Comparison of ENCODE assay signal across 26 cellular contexts in genomic region chr6:18412644-18413043, GRCh38. TPM values are rescaled to one million over a fixed set of nuclear protein-coding genes. Genes with fewer than 3 reads are reported as not detected.
DNase-seq lines count a peak whose midpoint lies in the region; ATAC-seq and TF ChIP-seq lines count a peak whose summit lies in the region.
"Had no signal": no experiment of that assay in that cellular context is flagged by ENCODE, and none has a peak within 500 bp of the region (broad histone marks: within the 10 kb centered on the region; RNA-seq: fewer than 3 reads in every experiment).

No MANE protein-coding gene starts in this region.

- peaks cover 50% of the 10 kb centered on the region for H3K4me1 ChIP-seq in adipocyte (ENCODE audit: control insufficient read depth, insufficient read depth, low read length)
- peaks cover 19% of the 10 kb centered on the region for H3K4me1 ChIP-seq in lower lobe of right lung
- peaks cover 28% of the 10 kb centered on the region for H3K4me1 ChIP-seq in upper lobe of right lung

- no peaks in the 10 kb centered on the region for H3K9me3 ChIP-seq in adipocyte (ENCODE audit: control insufficient read depth, low read length)
- H3K9me3 ChIP-seq in lower lobe of right lung = no peaks in the 10 kb centered on the region
- H3K9me3 ChIP-seq in upper lobe of right lung = no peaks in the 10 kb centered on the region

- H3K27ac ChIP-seq in lower lobe of right lung = peak overlapping the region; percentile 20
- H3K27ac ChIP-seq in upper lobe of right lung = peak overlapping the region; percentile 14
- H3K27ac ChIP-seq: foreskin keratinocyte, VCaP had no signal

- peak; percentile 46 for ATAC-seq in stimulated activated naive CD8-positive, alpha-beta T cell treated with anti-CD3 and anti-CD28 coated beads, Interleukin-15, Interleukin-2, amounts not matched to agents 100 U/mL and 50 U/mL, for 24 hours
- ATAC-seq in stimulated activated naive CD8-positive, alpha-beta T cell treated with anti-CD3 and anti-CD28 coated beads, Interleukin-15, amount 100 ng/mL, for 72 hours = no peak
- ATAC-seq in lower lobe of right lung = no peak
- no peak for ATAC-seq in upper lobe of right lung
- no peak for ATAC-seq in Right ventricle myocardium inferior
- ATAC-seq: foreskin keratinocyte; natural killer cell treated with Interleukin-12 subunit alpha and Interleukin-12 subunit beta and Interleukin-15 and Interleukin-18, amount 100 ng/mL, for 72 hours had no signal

- no peak for TF ChIP-seq CTCF in lower lobe of right lung (IDR thresholded peaks at IDR 0.05)
- no peak for TF ChIP-seq CTCF in upper lobe of right lung (IDR thresholded peaks at IDR 0.05)

- peaks cover 0 to 5% of the 10 kb centered on the region in 2 donors for H3K9me3 Mint-ChIP-seq in stimulated activated naive CD8-positive, alpha-beta T cell treated with anti-CD3 and anti-CD28 coated beads, Interleukin-15, amount 100 ng/mL, for 72 hours
- H3K9me3 Mint-ChIP-seq: T-helper 1 cell treated with Interleukin-12 subunit alpha and Interleukin-12 subunit beta and Interleukin-4 antibody, amounts not matched to agents 30 μg/mL and 1 μg/mL, for 36 hours had no signal

- no peak overlapping the region for H3K9ac ChIP-seq in adipocyte (ENCODE audit: low read length)

- H3K27ac Mint-ChIP-seq in stimulated activated naive CD8-positive, alpha-beta T cell treated with anti-CD3 and anti-CD28 coated beads, Interleukin-15, amount 100 ng/mL, for 72 hours = no peak overlapping the region
- H3K27ac Mint-ChIP-seq: brain; CD4-positive, alpha-beta T cell; mesothelial cell of epicardium; natural killer cell treated with Interleukin-12 subunit alpha and Interleukin-12 subunit beta and Interleukin-15 and Interleukin-18, amount 100 ng/mL, for 72 hours; progenitor cell of endocrine pancreas; T-helper 1 cell treated with Interleukin-12 subunit alpha and Interleukin-12 subunit beta and Interleukin-4 antibody, amounts not matched to agents 30 μg/mL and 1 μg/mL, for 36 hours had no signal

- no peak overlapping the region for H3K4me3 Mint-ChIP-seq in stimulated activated naive CD8-positive, alpha-beta T cell treated with anti-CD3 and anti-CD28 coated beads, Interleukin-15, amount 100 ng/mL, for 72 hours
- H3K4me3 Mint-ChIP-seq: brain; CD4-positive, alpha-beta T cell; mesothelial cell of epicardium; natural killer cell treated with Interleukin-12 subunit alpha and Interleukin-12 subunit beta and Interleukin-15 and Interleukin-18, amount 100 ng/mL, for 72 hours; T-helper 1 cell treated with Interleukin-12 subunit alpha and Interleukin-12 subunit beta and Interleukin-4 antibody, amounts not matched to agents 30 μg/mL and 1 μg/mL, for 36 hours had no signal

- peaks cover 3% of the 10 kb centered on the region for H3K36me3 ChIP-seq in adipocyte (ENCODE audit: control insufficient read depth, insufficient read depth, low read length, severe bottlenecking)
- H3K36me3 ChIP-seq in lower lobe of right lung = peaks cover 9% of the 10 kb centered on the region
- H3K36me3 ChIP-seq in upper lobe of right lung = peaks cover 6% of the 10 kb centered on the region

- no peak for DNase-seq in stimulated activated naive CD8-positive, alpha-beta T cell treated with anti-CD3 and anti-CD28 coated beads, Interleukin-15, Interleukin-2, amounts not matched to agents 100 U/mL and 50 U/mL, for 24 hours
- no peak for DNase-seq in stimulated activated naive CD8-positive, alpha-beta T cell treated with anti-CD3 and anti-CD28 coated beads, Interleukin-15, amount 100 ng/mL, for 72 hours
- DNase-seq in adipocyte (ENCODE audit: low read depth) (peak; percentile 51), lower lobe of right lung (no peak), upper lobe of right lung (no peak), AML-193 (lab: John Stamatoyannopoulos, UW) (no peak), Right ventricle myocardium inferior (ENCODE audit: missing footprints) (no peak)
- no peak for DNase-seq in activated naive CD4-positive, alpha-beta T cell treated with Interleukin-2 at 50 U/mL for 16 hours
- DNase-seq: CD4-positive, alpha-beta T cell; cortex of kidney; DMS53; hippocampal formation; NCI-H1105 treated with DMSO at 0.1 percent for 48 hours; NCI-H2107; NCI-H526; SIG-M5; stimulated activated CD4-positive, alpha-beta T cell treated with anti-CD3 and anti-CD28 coated beads, Interleukin-4, amount 100 ng/mL, for 24 hours; substantia nigra had no signal

- intact Hi-C loops in lower lobe of right lung (cut with DNase I) (no loop called here), upper lobe of right lung (cut with DNase I) (no loop called here), Right ventricle myocardium inferior (cut with DNase I) (no loop called here)

- no peaks in the 10 kb centered on the region for H3K27me3 ChIP-seq in adipocyte (replicated peaks; ENCODE audit: control insufficient read depth, insufficient read depth, low read length)
- no peaks in the 10 kb centered on the region for H3K27me3 ChIP-seq in lower lobe of right lung (ENCODE audit: low read depth)
- H3K27me3 ChIP-seq in upper lobe of right lung = no peaks in the 10 kb centered on the region
- H3K27me3 ChIP-seq: foreskin keratinocyte had no signal

- H3K4me1 Mint-ChIP-seq in stimulated activated naive CD8-positive, alpha-beta T cell treated with anti-CD3 and anti-CD28 coated beads, Interleukin-15, amount 100 ng/mL, for 72 hours = no peaks in the 10 kb centered on the region

- no peaks in the 10 kb centered on the region for H3K27me3 Mint-ChIP-seq in stimulated activated naive CD8-positive, alpha-beta T cell treated with anti-CD3 and anti-CD28 coated beads, Interleukin-15, amount 100 ng/mL, for 72 hours
- H3K27me3 Mint-ChIP-seq: brain; CD4-positive, alpha-beta T cell; progenitor cell of endocrine pancreas had no signal

- no peak overlapping the region for H3K4me3 ChIP-seq in adipocyte (ENCODE audit: low read length)
- no peak overlapping the region for H3K4me3 ChIP-seq in lower lobe of right lung
- H3K4me3 ChIP-seq in upper lobe of right lung = no peak overlapping the region
- H3K4me3 ChIP-seq: smooth muscle cell had no signal

RNA-seq across cellular contexts. Expression of gene RNF144B, which starts 25.5 kb away (rescaled TPM):
- total RNA-seq in lower lobe of right lung (109 TPM), upper lobe of right lung (82.4 TPM), Right ventricle myocardium inferior (18.2 TPM)
